1 cellular context compared by ENCODE assay signal in genomic region chr13:50123862-50124535, GRCh38.
TF ChIP-seq lines count a peak whose summit lies in the region.

No MANE protein-coding gene starts in this region.

TF ChIP-seq in HepG2, 621 proteins besides CTCF, POLR2A, EP300 and RAD21 (continued from another document and continues in another):
- TF ChIP-seq CREM (IDR thresholded peaks at IDR 0.05), result peak; percentile 79
- TF ChIP-seq CREM (CRISPR knock-in tag; IDR thresholded peaks at IDR 0.05), result 0 out of 2 replicates have a peak, but pooled peaks have one; percentile 22
- 0 out of 2 replicates have a peak, but pooled peaks have one; percentile 45 for TF ChIP-seq WIZ (CRISPR knock-in tag; IDR thresholded peaks at IDR 0.05)
- 0 out of 2 replicates have a peak, but pooled peaks have one; percentile 33 for TF ChIP-seq KIAA2018 (CRISPR knock-in tag; IDR thresholded peaks at IDR 0.05; ENCODE audit: borderline replicate concordance)
- peak; percentile 94 for TF ChIP-seq KMT2A (CRISPR knock-in tag; IDR thresholded peaks at IDR 0.05)
- TF ChIP-seq KDM2A (CRISPR knock-in tag; IDR thresholded peaks at IDR 0.05; ENCODE audit: borderline replicate concordance, low read depth), result peak; percentile 84
- peak; percentile 56; the same call in 1 of the 2 replicates for TF ChIP-seq FOSL2 (CRISPR knock-in tag; IDR thresholded peaks at IDR 0.05)
- TF ChIP-seq FOXC1 (CRISPR knock-in tag; IDR thresholded peaks at IDR 0.05; ENCODE audit: borderline replicate concordance), result 0 out of 2 replicates have a peak, but pooled peaks have one; percentile 66
- no peak; the same call in 1 of the 2 replicates for TF ChIP-seq BRD4 (CRISPR knock-in tag; IDR thresholded peaks at IDR 0.05)
- TF ChIP-seq ZNF274 (CRISPR knock-in tag; IDR thresholded peaks at IDR 0.05), result peak; percentile 71; the same call in 1 of the 2 replicates
- no peak for TF ChIP-seq ARHGAP35 (CRISPR knock-in tag; IDR thresholded peaks at IDR 0.05; ENCODE audit: borderline replicate concordance)
- 0 out of 2 replicates have a peak, but pooled peaks have one; percentile 21 for TF ChIP-seq BCL3 (CRISPR knock-in tag; IDR thresholded peaks at IDR 0.05)
- TF ChIP-seq NCOA1 (CRISPR knock-in tag; IDR thresholded peaks at IDR 0.05), result no peak
- TF ChIP-seq ZNF205 (CRISPR knock-in tag; IDR thresholded peaks at IDR 0.05), result no peak
- peak; percentile 75; the same call in 1 of the 2 replicates for TF ChIP-seq HOXA5 (CRISPR knock-in tag; IDR thresholded peaks at IDR 0.05)
- 0 out of 2 replicates have a peak, but pooled peaks have one; percentile 38 for TF ChIP-seq NAIF1 (CRISPR knock-in tag; IDR thresholded peaks at IDR 0.05; ENCODE audit: borderline replicate concordance)
- peak; percentile 2; the same call in 1 of the 2 replicates for TF ChIP-seq MTF2 (CRISPR knock-in tag; IDR thresholded peaks at IDR 0.05; ENCODE audit: borderline replicate concordance)
- peak; percentile 89; the same call in 1 of the 2 replicates for TF ChIP-seq TFAP4 (IDR thresholded peaks at IDR 0.05; ENCODE audit: borderline replicate concordance, low read depth)
- TF ChIP-seq SIN3A (IDR thresholded peaks at IDR 0.05; ENCODE audit: borderline replicate concordance, low read depth, low read length), result 0 out of 2 replicates have a peak, but pooled peaks have one; percentile 83
- TF ChIP-seq ATM (IDR thresholded peaks at IDR 0.05; ENCODE audit: borderline replicate concordance), result no peak
- peak; percentile 62; the same call in 1 of the 2 replicates for TF ChIP-seq E2F1 (CRISPR knock-in tag; IDR thresholded peaks at IDR 0.05)
- peak; percentile 73; the same call in 1 of the 2 replicates for TF ChIP-seq HIVEP1 (CRISPR knock-in tag; IDR thresholded peaks at IDR 0.05)
- TF ChIP-seq NR0B2 (CRISPR knock-in tag; IDR thresholded peaks at IDR 0.05), result no peak
- TF ChIP-seq YEATS4 (CRISPR knock-in tag; IDR thresholded peaks at IDR 0.05; ENCODE audit: borderline replicate concordance), result peak; percentile 68
- 0 out of 2 replicates have a peak, but pooled peaks have one; percentile 14 for TF ChIP-seq ZNF264 (CRISPR knock-in tag; IDR thresholded peaks at IDR 0.05)
- peak; percentile 49 for TF ChIP-seq POGK (CRISPR knock-in tag; conservative IDR thresholded peaks at IDR 0.05)
- peak; percentile 98 for TF ChIP-seq CREB1 (IDR thresholded peaks at IDR 0.05)
- TF ChIP-seq CREB1 (CRISPR knock-in tag; IDR thresholded peaks at IDR 0.05), result peak; percentile 78
- no peak for TF ChIP-seq NPAS2 (CRISPR knock-in tag; IDR thresholded peaks at IDR 0.05; ENCODE audit: borderline replicate concordance)
- peak; percentile 85 for TF ChIP-seq SRY (CRISPR knock-in tag; IDR thresholded peaks at IDR 0.05)
- peak; percentile 63; the same call in 1 of the 2 replicates for TF ChIP-seq FOXP4 (CRISPR knock-in tag; IDR thresholded peaks at IDR 0.05)
- TF ChIP-seq POLR2AphosphoS5 (IDR thresholded peaks at IDR 0.05; ENCODE audit: low read depth, low read length), result peak; percentile 80
- TF ChIP-seq ZNF232 (CRISPR knock-in tag; IDR thresholded peaks at IDR 0.05; ENCODE audit: borderline replicate concordance), result peak; percentile 36; the same call in 1 of the 2 replicates
- TF ChIP-seq GABPB1 (CRISPR knock-in tag; IDR thresholded peaks at IDR 0.05), result peak; percentile 93
- peak; percentile 78 for TF ChIP-seq AHR (CRISPR knock-in tag; IDR thresholded peaks at IDR 0.05)
- no peak for TF ChIP-seq FLYWCH1 (CRISPR knock-in tag; IDR thresholded peaks at IDR 0.05)
- TF ChIP-seq NCOR1 (IDR thresholded peaks at IDR 0.05; ENCODE audit: borderline replicate concordance, low read length), result peak; percentile 58; the same call in 1 of the 2 replicates
- no peak for TF ChIP-seq RFX3 (CRISPR knock-in tag; IDR thresholded peaks at IDR 0.05)
- no peak for TF ChIP-seq FOXK1 (CRISPR knock-in tag; IDR thresholded peaks at IDR 0.05; ENCODE audit: borderline replicate concordance, low read depth)
- peak; percentile 44; the same call in 1 of the 2 replicates for TF ChIP-seq ZNF841 (CRISPR knock-in tag; IDR thresholded peaks at IDR 0.05; ENCODE audit: borderline replicate concordance)
- 0 out of 2 replicates have a peak, but pooled peaks have one; percentile 21 for TF ChIP-seq DR1 (CRISPR knock-in tag; IDR thresholded peaks at IDR 0.05)
- 0 out of 2 replicates have a peak, but pooled peaks have one; percentile 22 for TF ChIP-seq PAXIP1 (CRISPR knock-in tag; conservative IDR thresholded peaks at IDR 0.05)
- TF ChIP-seq SPEN (CRISPR knock-in tag; IDR thresholded peaks at IDR 0.05; ENCODE audit: low read depth), result peak; percentile 75
- TF ChIP-seq JUND (CRISPR knock-in tag; IDR thresholded peaks at IDR 0.05), result peak; percentile 29; the same call in 1 of the 2 replicates
- no peak for TF ChIP-seq XBP1 (CRISPR knock-in tag; IDR thresholded peaks at IDR 0.05)
